In genomic region chr3:185948292-185948691, GRCh38 we compare ENCODE assay signal across 14 cellular contexts. TPM values are rescaled to one million over a fixed set of nuclear protein-coding genes. Genes with fewer than 3 reads are reported as not detected.
DNase-seq lines count a peak whose midpoint lies in the region; ATAC-seq, FAIRE-seq and TF ChIP-seq lines count a peak whose summit lies in the region.
"Had no signal": no experiment of that assay in that cellular context is flagged by ENCODE, and none has a peak within 500 bp of the region (broad histone marks: within the 10 kb centered on the region; RNA-seq: fewer than 3 reads in every experiment).

No MANE protein-coding gene starts in this region.

- H3F3A ChIP-seq in GM23248 (ENCODE audit: insufficient read depth) (no peaks in the 10 kb centered on the region), Loucy (ENCODE audit: low read depth) (no peaks in the 10 kb centered on the region)

- H3K9ac ChIP-seq in GM23248 (no peak overlapping the region), Loucy (ENCODE audit: low read depth, low read length, poor library complexity, severe bottlenecking) (no peak overlapping the region), K562 (ENCODE audit: insufficient read depth in 1 of 2, low read depth in 2 of 2, low read length in 2 of 2) (no peak overlapping the region)

- 0 out of 2 replicates have a peak overlapping the region, but pooled peaks have one; percentile 7 for H2AFZ ChIP-seq in GM23248
- peak overlapping the region; percentile 54; the same call in 1 of the 2 replicates for H2AFZ ChIP-seq in Loucy (ENCODE audit: low read length)
- H2AFZ ChIP-seq in K562 (ENCODE audit: low read depth, low read length) = peak overlapping the region; percentile 64
- H2AFZ ChIP-seq: GM23338 had no signal

- H3K36me3 ChIP-seq in GM23248 (ENCODE audit: low read depth) (no peaks in the 10 kb centered on the region), H7 (replicated peaks; ENCODE audit: control insufficient read depth, insufficient read depth, low read length) (no peaks in the 10 kb centered on the region), Loucy (ENCODE audit: insufficient read depth, low read length) (no peaks in the 10 kb centered on the region), K562 (ENCODE audit: control insufficient read depth, insufficient read depth, low read length) (no peaks in the 10 kb centered on the region)
- H3K36me3 ChIP-seq: HAP-1 had no signal

- no peak overlapping the region for H3K27ac ChIP-seq in GM23248
- H3K27ac ChIP-seq in K562 (ENCODE audit: extremely low read depth, low read depth, low read length) = no peak overlapping the region

- in situ Hi-C loops in GM23248 (cut with MboI) (no loop called here), K562 (cut with MboI) (no loop called here)

- CTCF ChIA-PET in K562 (lab: Yijun Ruan, JAX; ENCODE audit: low intra/inter-chr PET ratio) = no interaction called here

- H3K4me2 ChIP-seq in GM23248 (ENCODE audit: unreplicated experiment) (no peak overlapping the region), Loucy (ENCODE audit: low read depth, low read length, poor library complexity, severe bottlenecking) (no peak overlapping the region), K562 (ENCODE audit: insufficient read depth, low read length) (no peak overlapping the region)
- H3K4me2 ChIP-seq: GM23338 had no signal

- no peak for FAIRE-seq in K562 (lab: Jason Lieb, UNC)

- WGBS in GM23248 (ENCODE audit: low coverage in 1 of 2, low lambda C conversion rate in 2 of 2, missing lambda C conversion rate in 2 of 2), 2 experiments = 63 to 72% methylated on average over 3 of the region's 3 CpGs
- WGBS in K562 (ENCODE audit: insufficient coverage, low coverage, missing lambda C conversion rate) = 28% methylated on average over 3 of the region's 3 CpGs

- H3K79me2 ChIP-seq in GM23248 (ENCODE audit: insufficient read depth) = no peaks in the 10 kb centered on the region
- no peaks in the 10 kb centered on the region for H3K79me2 ChIP-seq in Loucy (ENCODE audit: insufficient read depth, low read length)
- H3K79me2 ChIP-seq in K562 (ENCODE audit: control insufficient read depth, insufficient read depth, low read length) = no peaks in the 10 kb centered on the region

- H3K4me3 ChIP-seq in GM23248 (no peak overlapping the region), H7 (ENCODE audit: insufficient read depth, low read depth, low read length) (no peak overlapping the region), Loucy (ENCODE audit: low read length, poor library complexity, severe bottlenecking) (no peak overlapping the region), K562 (no peak overlapping the region)
- H3K4me3 ChIP-seq: GM23338, HAP-1 had no signal

- ATAC-seq in K562 (peak; percentile 52; the same call in 2 of the 3 replicates), HG03469 (IDR thresholded peaks at IDR 0.05; ENCODE audit: unreplicated experiment) (no peak), GM21717 (IDR thresholded peaks at IDR 0.05; ENCODE audit: unreplicated experiment) (no peak)
- no peak for ATAC-seq in stimulated activated naive CD8-positive, alpha-beta T cell treated with anti-CD3 and anti-CD28 coated beads, Interleukin-15, Interleukin-2, amounts not matched to agents 100 U/mL and 50 U/mL, for 24 hours
- ATAC-seq: GM23338 had no signal

- H3K9me2 ChIP-seq in GM23248 (ENCODE audit: insufficient read depth) (no peaks in the 10 kb centered on the region), Loucy (replicated peaks; ENCODE audit: low read depth, low read length) (no peaks in the 10 kb centered on the region)

- POLR2A ChIA-PET in K562 (lab: Yijun Ruan, JAX) = interaction anchor here (1.0 kb wide), 1 partner anchor 11 kb away, joined by 4 read pairs; the partner anchor contains the start of gene TRA2B

- BruUV-seq in K562 (replicated peaks; lab: Mats Ljungman, UMichigan) = no TSS peak

- DNase-seq in GM23248 = no peak
- DNase-seq in H7 = peak; percentile 42
- DNase-seq in K562 (ENCODE audit: extremely low read depth in 1 of 4, low spot score in 3 of 4) = peak in 2 of 4 experiments; percentile 26 to 30
- no peak for DNase-seq in stimulated activated naive CD8-positive, alpha-beta T cell treated with anti-CD3 and anti-CD28 coated beads, Interleukin-15, Interleukin-2, amounts not matched to agents 100 U/mL and 50 U/mL, for 24 hours
- DNase-seq: C1 segment of cervical spinal cord; Calu3; CD4-positive, alpha-beta T cell; DMS 273 treated with DMSO at 0.1 percent for 48 hours; HFFc6 had no signal

- TF ChIP-seq CTCF in Loucy (conservative IDR thresholded peaks at IDR 0.05; ENCODE audit: low read length) = no peak
- TF ChIP-seq CTCF in K562 (IDR thresholded peaks at IDR 0.05 in 2 of 3, conservative IDR thresholded peaks at IDR 0.05 in 1 of 3; ENCODE audit: insufficient read depth in 2 of 3, low read depth in 1 of 3, low read length in 3 of 3) = no peak

- no peak for TF ChIP-seq EP300 in K562 (IDR thresholded peaks at IDR 0.05; ENCODE audit: low read length)

- H3K9me1 ChIP-seq in K562 (ENCODE audit: control insufficient read depth, insufficient read depth, low read length) = no peaks in the 10 kb centered on the region

- TF ChIP-seq RAD21 in K562 (CRISPR knock-in tag; conservative IDR thresholded peaks at IDR 0.05 in 1 of 2, IDR thresholded peaks at IDR 0.05 in 1 of 2) = no peak

- H3K4me1 ChIP-seq in GM23248 (ENCODE audit: insufficient read depth) = no peaks in the 10 kb centered on the region
- H3K4me1 ChIP-seq in Loucy (ENCODE audit: insufficient read depth, low read length, poor library complexity, severe bottlenecking) = peaks cover 1% of the 10 kb centered on the region
- H3K4me1 ChIP-seq in K562 (replicated peaks in 1 of 2; ENCODE audit: control insufficient read depth in 2 of 2, insufficient read depth in 2 of 2, low read length in 2 of 2) = peaks cover 0 to 2% of the 10 kb centered on the region in 2 experiments; a peak in 2 of 5 replicates
- H3K4me1 ChIP-seq: HAP-1 had no signal

- H4K20me1 ChIP-seq in GM23248 (ENCODE audit: insufficient read depth) (no peaks in the 10 kb centered on the region), Loucy (ENCODE audit: insufficient read depth, low read length, poor library complexity, severe bottlenecking) (no peaks in the 10 kb centered on the region), K562 (replicated peaks; ENCODE audit: control insufficient read depth, insufficient read depth, low read length) (no peaks in the 10 kb centered on the region)

- H3K27me3 ChIP-seq in GM23248 (replicated peaks; ENCODE audit: insufficient read depth) (peaks cover 3% of the 10 kb centered on the region), H7 (ENCODE audit: control insufficient read depth, insufficient read depth, low read length) (no peaks in the 10 kb centered on the region), Loucy (ENCODE audit: insufficient read depth, low read length, poor library complexity, severe bottlenecking) (no peaks in the 10 kb centered on the region), K562 (ENCODE audit: control insufficient read depth in 2 of 2, insufficient read depth in 2 of 2, low read length in 2 of 2) (no peaks in the 10 kb centered on the region)

- intact Hi-C loops in K562 (cut with micrococcal nuclease) = no loop called here

- no peak for TF ChIP-seq POLR2A in K562 (conservative IDR thresholded peaks at IDR 0.05)

- H3K9me3 ChIP-seq in GM23248 (ENCODE audit: low read depth) = no peaks in the 10 kb centered on the region
- H3K9me3 ChIP-seq in Loucy (ENCODE audit: insufficient read depth, low read depth, low read length) = no peaks in the 10 kb centered on the region
- no peaks in the 10 kb centered on the region for H3K9me3 ChIP-seq in K562 (replicated peaks; ENCODE audit: control insufficient read depth, insufficient read depth, low read depth, low read length)
- H3K9me3 ChIP-seq: HAP-1 had no signal

TF ChIP-seq in K562, 482 proteins besides CTCF, POLR2A, EP300 and RAD21 (continues in another document):
- TF ChIP-seq, protein P1, sequence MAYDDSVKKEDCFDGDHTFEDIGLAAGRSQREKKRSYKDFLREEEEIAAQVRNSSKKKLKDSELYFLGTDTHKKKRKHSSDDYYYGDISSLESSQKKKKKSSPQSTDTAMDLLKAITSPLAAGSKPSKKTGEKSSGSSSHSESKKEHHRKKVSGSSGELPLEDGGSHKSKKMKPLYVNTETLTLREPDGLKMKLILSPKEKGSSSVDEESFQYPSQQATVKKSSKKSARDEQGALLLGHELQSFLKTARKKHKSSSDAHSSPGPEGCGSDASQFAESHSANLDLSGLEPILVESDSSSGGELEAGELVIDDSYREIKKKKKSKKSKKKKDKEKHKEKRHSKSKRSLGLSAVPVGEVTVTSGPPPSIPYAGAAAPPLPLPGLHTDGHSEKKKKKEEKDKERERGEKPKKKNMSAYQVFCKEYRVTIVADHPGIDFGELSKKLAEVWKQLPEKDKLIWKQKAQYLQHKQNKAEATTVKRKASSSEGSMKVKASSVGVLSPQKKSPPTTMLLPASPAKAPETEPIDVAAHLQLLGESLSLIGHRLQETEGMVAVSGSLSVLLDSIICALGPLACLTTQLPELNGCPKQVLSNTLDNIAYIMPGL (CRISPR knock-in tag; IDR thresholded peaks at IDR 0.05) = no peak
- TF ChIP-seq SMAD3 (CRISPR knock-in tag; conservative IDR thresholded peaks at IDR 0.05) (no peak), FOXK1 (CRISPR knock-in tag; IDR thresholded peaks at IDR 0.05; ENCODE audit: borderline replicate concordance) (no peak), SNRNP70 (optimal IDR thresholded peaks at IDR 0.05; ENCODE audit: low read depth, low read length) (no peak), RAD51 (IDR thresholded peaks at IDR 0.05; ENCODE audit: borderline replicate concordance, low read depth) (peak; percentile 59; the same call in 1 of the 2 replicates)

RNA-seq across cellular contexts. Expression of gene TRA2B, which starts 10.5 kb away (rescaled TPM):
- 138 and 183 TPM in 2 replicates for total RNA-seq in GM23248 (2014; rRNA removed; shearing (Covaris generic))
- polyA plus RNA-seq in GM23248 (2016; fragmentation: Nextera tagmentation; extraction: Ambion mirVana) = 111 and 112 TPM in 2 replicates
- 204 and 252 TPM in 2 replicates for total RNA-seq in H7 (2014; rRNA removed; shearing (Covaris generic))
- total RNA-seq in K562 (2011; cell fraction: chromatin; rRNA removed; ENCODE audit: low replicate concordance) = 267 and 677 TPM in 2 replicates
- 155 and 196 TPM in 2 replicates for total RNA-seq in K562 (2011; cell fraction: nucleolus; rRNA removed)
- total RNA-seq in K562 (2011; cell fraction: nucleoplasm; rRNA removed) = 358 and 568 TPM in 2 replicates
- total RNA-seq in K562 (2014; rRNA removed) = 345 and 451 TPM in 2 replicates
- 278 and 286 TPM in 2 replicates for total RNA-seq in K562 (2014; rRNA removed; fragmentation: Illumina TruSeq; extraction: Trizol)
- total RNA-seq in K562 (2015; rRNA removed; fragmentation: Illumina TruSeq; extraction: Trizol) = 385 and 411 TPM in 2 replicates
- 244 and 254 TPM in 2 replicates for total RNA-seq in K562 (2021)
- 224 and 295 TPM in 2 replicates for polyA plus RNA-seq in K562 (2011; rRNA removed)
- polyA plus RNA-seq in K562 (2011; cell fraction: cytosol; rRNA removed) = 154 and 160 TPM in 2 replicates
- 311 and 318 TPM in 2 replicates for polyA plus RNA-seq in K562 (2011; cell fraction: nucleus; rRNA removed)
- polyA plus RNA-seq in K562 (2012) = 166 and 283 TPM in 2 replicates
- 285 and 300 TPM in 2 replicates for polyA plus RNA-seq in K562 (2014; fragmentation: Illumina TruSeq; extraction: Trizol)
- 100 to 1,000 TPM; 105 to 132 TPM for polyA plus RNA-seq in K562 (2014; fragmentation: Nextera tagmentation; extraction: Ambion mirVana)
- 260 and 286 TPM in 2 replicates for polyA plus RNA-seq in K562 (2014; rRNA removed)
- 355 and 364 TPM in 2 replicates for polyA minus RNA-seq in K562 (2011; rRNA and poly(A)+ RNA removed)
- 218 and 232 TPM in 2 replicates for polyA minus RNA-seq in K562 (2011; cell fraction: cytosol; rRNA and poly(A)+ RNA removed)
- polyA minus RNA-seq in K562 (2011; cell fraction: nucleus; rRNA and poly(A)+ RNA removed) = 402 and 570 TPM in 2 replicates

Comparison
In these comparisons a context has a peak if more than half of its experiments do, and no peak if none do; other contexts are left out.
1. H2AFZ ChIP-seq: peak in every context shown above with its lines; median percentile 64 in K562; 54 in Loucy; 7 in GM23248.